In the genomic region with DNA sequence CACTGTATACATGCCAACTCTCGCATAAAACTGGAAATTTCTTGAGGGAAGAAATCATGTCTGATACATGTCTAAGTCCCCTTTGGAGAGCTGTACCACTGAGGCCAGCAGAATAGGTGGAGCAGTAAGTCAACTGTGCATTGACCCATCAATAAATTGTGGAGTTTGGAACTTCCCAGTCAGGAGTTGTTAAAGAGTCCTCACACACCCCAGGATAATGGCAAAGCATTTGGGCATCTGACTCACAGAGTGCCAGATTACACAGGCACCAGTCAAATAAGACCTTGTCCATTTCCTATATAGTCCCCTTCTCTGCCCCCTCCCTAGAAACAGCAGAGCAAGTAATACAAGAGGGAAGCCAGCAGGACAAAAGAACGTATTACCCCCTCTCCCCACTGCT, we compare ENCODE assay signal across 1 cellular context.
TF ChIP-seq lines count a peak whose summit lies in the region.

No MANE protein-coding gene starts in this region.

TF ChIP-seq in WTC11, 78 proteins besides CTCF, POLR2A, EP300 and RAD21:
- TF ChIP-seq NR2C2 (CRISPR knock-in tag; IDR thresholded peaks at IDR 0.05) (no peak), CREB1 (CRISPR knock-in tag; IDR thresholded peaks at IDR 0.05) (no peak), TCF7 (CRISPR knock-in tag; IDR thresholded peaks at IDR 0.05; ENCODE audit: low read depth) (no peak), ZNF219 (CRISPR knock-in tag; IDR thresholded peaks at IDR 0.05; ENCODE audit: borderline replicate concordance) (no peak)
- TF ChIP-seq, protein P1, sequence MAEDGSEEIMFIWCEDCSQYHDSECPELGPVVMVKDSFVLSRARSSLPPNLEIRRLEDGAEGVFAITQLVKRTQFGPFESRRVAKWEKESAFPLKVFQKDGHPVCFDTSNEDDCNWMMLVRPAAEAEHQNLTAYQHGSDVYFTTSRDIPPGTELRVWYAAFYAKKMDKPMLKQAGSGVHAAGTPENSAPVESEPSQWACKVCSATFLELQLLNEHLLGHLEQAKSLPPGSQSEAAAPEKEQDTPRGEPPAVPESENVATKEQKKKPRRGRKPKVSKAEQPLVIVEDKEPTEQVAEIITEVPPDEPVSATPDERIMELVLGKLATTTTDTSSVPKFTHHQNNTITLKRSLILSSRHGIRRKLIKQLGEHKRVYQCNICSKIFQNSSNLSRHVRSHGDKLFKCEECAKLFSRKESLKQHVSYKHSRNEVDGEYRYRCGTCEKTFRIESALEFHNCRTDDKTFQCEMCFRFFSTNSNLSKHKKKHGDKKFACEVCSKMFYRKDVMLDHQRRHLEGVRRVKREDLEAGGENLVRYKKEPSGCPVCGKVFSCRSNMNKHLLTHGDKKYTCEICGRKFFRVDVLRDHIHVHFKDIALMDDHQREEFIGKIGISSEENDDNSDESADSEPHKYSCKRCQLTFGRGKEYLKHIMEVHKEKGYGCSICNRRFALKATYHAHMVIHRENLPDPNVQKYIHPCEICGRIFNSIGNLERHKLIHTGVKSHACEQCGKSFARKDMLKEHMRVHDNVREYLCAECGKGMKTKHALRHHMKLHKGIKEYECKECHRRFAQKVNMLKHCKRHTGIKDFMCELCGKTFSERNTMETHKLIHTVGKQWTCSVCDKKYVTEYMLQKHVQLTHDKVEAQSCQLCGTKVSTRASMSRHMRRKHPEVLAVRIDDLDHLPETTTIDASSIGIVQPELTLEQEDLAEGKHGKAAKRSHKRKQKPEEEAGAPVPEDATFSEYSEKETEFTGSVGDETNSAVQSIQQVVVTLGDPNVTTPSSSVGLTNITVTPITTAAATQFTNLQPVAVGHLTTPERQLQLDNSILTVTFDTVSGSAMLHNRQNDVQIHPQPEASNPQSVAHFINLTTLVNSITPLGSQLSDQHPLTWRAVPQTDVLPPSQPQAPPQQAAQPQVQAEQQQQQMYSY (CRISPR knock-in tag; IDR thresholded peaks at IDR 0.05) = no peak
